1 cellular context compared by ENCODE assay signal in the genomic region with DNA sequence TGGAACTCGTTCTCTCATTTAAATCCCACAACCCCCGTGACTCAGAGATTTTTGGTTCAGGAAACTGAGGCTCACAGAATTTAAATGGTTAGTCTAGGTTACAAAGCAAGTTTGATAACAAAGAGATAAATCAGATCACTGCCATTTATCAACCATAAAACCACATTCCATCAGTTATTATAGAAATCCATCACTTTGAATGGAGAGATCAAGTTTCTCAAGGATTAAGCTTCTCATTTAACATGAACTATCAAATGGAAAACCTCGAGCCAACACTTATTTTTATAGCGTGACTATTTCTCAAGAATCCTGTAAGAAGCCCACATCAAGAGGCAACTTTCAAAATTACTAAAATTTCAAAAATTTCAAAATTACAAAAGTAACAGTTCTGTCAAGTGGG.
TF ChIP-seq lines count a peak whose summit lies in the region.

No MANE protein-coding gene starts in this region.

TF ChIP-seq in HEK293, 187 proteins besides CTCF, POLR2A, EP300 and RAD21 (continued from another document):
- TF ChIP-seq, protein P1, sequence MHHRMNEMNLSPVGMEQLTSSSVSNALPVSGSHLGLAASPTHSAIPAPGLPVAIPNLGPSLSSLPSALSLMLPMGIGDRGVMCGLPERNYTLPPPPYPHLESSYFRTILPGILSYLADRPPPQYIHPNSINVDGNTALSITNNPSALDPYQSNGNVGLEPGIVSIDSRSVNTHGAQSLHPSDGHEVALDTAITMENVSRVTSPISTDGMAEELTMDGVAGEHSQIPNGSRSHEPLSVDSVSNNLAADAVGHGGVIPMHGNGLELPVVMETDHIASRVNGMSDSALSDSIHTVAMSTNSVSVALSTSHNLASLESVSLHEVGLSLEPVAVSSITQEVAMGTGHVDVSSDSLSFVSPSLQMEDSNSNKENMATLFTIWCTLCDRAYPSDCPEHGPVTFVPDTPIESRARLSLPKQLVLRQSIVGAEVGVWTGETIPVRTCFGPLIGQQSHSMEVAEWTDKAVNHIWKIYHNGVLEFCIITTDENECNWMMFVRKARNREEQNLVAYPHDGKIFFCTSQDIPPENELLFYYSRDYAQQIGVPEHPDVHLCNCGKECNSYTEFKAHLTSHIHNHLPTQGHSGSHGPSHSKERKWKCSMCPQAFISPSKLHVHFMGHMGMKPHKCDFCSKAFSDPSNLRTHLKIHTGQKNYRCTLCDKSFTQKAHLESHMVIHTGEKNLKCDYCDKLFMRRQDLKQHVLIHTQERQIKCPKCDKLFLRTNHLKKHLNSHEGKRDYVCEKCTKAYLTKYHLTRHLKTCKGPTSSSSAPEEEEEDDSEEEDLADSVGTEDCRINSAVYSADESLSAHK (tag by site-specific recombination; IDR thresholded peaks at IDR 0.05) = 0 out of 2 replicates have a peak, but pooled peaks have one; percentile 19
- TF ChIP-seq ZNF112 (tag by site-specific recombination; IDR thresholded peaks at IDR 0.05) = no peak
- TF ChIP-seq, protein P2, sequence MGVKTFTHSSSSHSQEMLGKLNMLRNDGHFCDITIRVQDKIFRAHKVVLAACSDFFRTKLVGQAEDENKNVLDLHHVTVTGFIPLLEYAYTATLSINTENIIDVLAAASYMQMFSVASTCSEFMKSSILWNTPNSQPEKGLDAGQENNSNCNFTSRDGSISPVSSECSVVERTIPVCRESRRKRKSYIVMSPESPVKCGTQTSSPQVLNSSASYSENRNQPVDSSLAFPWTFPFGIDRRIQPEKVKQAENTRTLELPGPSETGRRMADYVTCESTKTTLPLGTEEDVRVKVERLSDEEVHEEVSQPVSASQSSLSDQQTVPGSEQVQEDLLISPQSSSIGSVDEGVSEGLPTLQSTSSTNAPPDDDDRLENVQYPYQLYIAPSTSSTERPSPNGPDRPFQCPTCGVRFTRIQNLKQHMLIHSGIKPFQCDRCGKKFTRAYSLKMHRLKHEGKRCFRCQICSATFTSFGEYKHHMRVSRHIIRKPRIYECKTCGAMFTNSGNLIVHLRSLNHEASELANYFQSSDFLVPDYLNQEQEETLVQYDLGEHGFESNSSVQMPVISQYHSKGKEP (tag by site-specific recombination; IDR thresholded peaks at IDR 0.05) = no peak
